ENCODE assay signal across 14 cellular contexts in the genomic region with DNA sequence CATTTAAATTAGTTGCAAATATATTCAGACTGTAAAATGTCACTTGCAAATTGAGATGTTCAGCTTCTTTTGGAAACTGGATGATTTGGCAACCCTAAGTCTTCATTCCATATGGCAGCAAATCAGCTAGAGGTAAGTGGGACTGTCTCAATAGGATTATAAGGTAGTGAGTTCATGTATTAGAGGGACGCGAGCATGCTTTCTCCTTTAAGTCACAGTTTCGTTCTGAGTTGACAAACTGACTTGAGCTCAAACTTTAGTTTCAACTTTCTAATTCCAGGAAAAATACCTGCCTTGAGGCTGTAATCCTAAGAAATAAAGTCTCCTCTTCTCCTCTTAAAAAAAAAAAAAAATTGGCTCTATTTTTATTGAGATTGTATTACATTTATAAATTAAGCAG. TPM values are rescaled to one million over a fixed set of nuclear protein-coding genes. Genes with fewer than 3 reads are reported as not detected.
DNase-seq lines count a peak whose midpoint lies in the region; ATAC-seq and TF ChIP-seq lines count a peak whose summit lies in the region.
"Had no signal": no experiment of that assay in that cellular context is flagged by ENCODE, and none has a peak within 500 bp of the region (broad histone marks: within the 10 kb centered on the region; RNA-seq: fewer than 3 reads in every experiment).

No MANE protein-coding gene starts in this region.

- H3K27ac ChIP-seq in ovary, result no peak overlapping the region
- H3K27ac ChIP-seq in SJCRH30, result no peak overlapping the region
- H3K27ac ChIP-seq: cardiac muscle cell had no signal

- H3K36me3 ChIP-seq in ovary, result no peaks in the 10 kb centered on the region
- H3K36me3 ChIP-seq in SJCRH30, result no peaks in the 10 kb centered on the region
- H3K36me3 ChIP-seq: cardiac muscle cell had no signal

- H3K27me3 ChIP-seq in ovary (no peaks in the 10 kb centered on the region), SJCRH30 (no peaks in the 10 kb centered on the region)
- H3K27me3 ChIP-seq: cardiac muscle cell had no signal

- H3K4me1 ChIP-seq in ovary (ENCODE audit: insufficient read depth), result no peaks in the 10 kb centered on the region
- H3K4me1 ChIP-seq in SJCRH30, result 0 out of 2 replicates have a peak, but pooled peaks cover 10% of the 10 kb centered on the region

- TF ChIP-seq CTCF in GM20000 (IDR thresholded peaks at IDR 0.05; ENCODE audit: extremely low read depth, missing control alignments) (no peak), ovary (IDR thresholded peaks at IDR 0.05) (no peak)

- DNase-seq in GM20000 (ENCODE audit: low spot score) (peak; percentile 45), head of caudate nucleus (no peak), ovary (no peak), SJCRH30 (no peak)
- DNase-seq in T-helper 2 cell treated with Interferon-gamma antibody and Interleukin-4, amounts not matched to agents 5 μg/mL and 100 μg/mL, for 36 hours (ENCODE audit: low spot score), result no peak
- DNase-seq: COR-L47; Karpas-422; NCI-H226; stimulated activated CD4-positive, alpha-beta T cell treated with anti-CD3 and anti-CD28 coated beads, Interleukin-2, amount 100 ng/mL, for 24 hours had no signal

- peak; percentile 66 for ATAC-seq in GM18861 (IDR thresholded peaks at IDR 0.05; ENCODE audit: unreplicated experiment)
- peak; percentile 80 for ATAC-seq in HG03039 (IDR thresholded peaks at IDR 0.05; ENCODE audit: unreplicated experiment)

- peak overlapping the region; percentile 24 for H3K4me3 Mint-ChIP-seq in T-helper 2 cell treated with Interferon-gamma antibody and Interleukin-4, amounts not matched to agents 5 μg/mL and 100 μg/mL, for 36 hours
- H3K4me3 Mint-ChIP-seq: stimulated activated naive CD8-positive, alpha-beta T cell treated with anti-CD3 and anti-CD28 coated beads, Interleukin-15, Interleukin-2, amounts not matched to agents 100 ng/mL and 50 ng/mL, for 24 hours had no signal

- H3K36me3 Mint-ChIP-seq in T-helper 2 cell treated with Interferon-gamma antibody and Interleukin-4, amounts not matched to agents 5 μg/mL and 100 μg/mL, for 36 hours (ENCODE audit: low read depth), result no peaks in the 10 kb centered on the region

- WGBS in ovary, 3 donors, result 89 to 94% (median 91%) methylated on average over 3 of the region's 3 CpGs

- H3K27ac Mint-ChIP-seq in T-helper 2 cell treated with Interferon-gamma antibody and Interleukin-4, amounts not matched to agents 5 μg/mL and 100 μg/mL, for 36 hours, result peak overlapping the region; percentile 7
- H3K27ac Mint-ChIP-seq: activated T-helper 1 cell treated with anti-CD3 and anti-CD28 coated beads, Interleukin-12 subunit alpha, Interleukin-12 subunit beta, Interleukin-2, Interleukin-4 antibody, amounts not matched to agents 30 ng/mL and 10 ng/mL and 1 ng/mL, durations not matched to agents 14 hours and 24 hours and 36 hours; stimulated activated naive CD8-positive, alpha-beta T cell treated with anti-CD3 and anti-CD28 coated beads, Interleukin-15, Interleukin-2, amounts not matched to agents 100 ng/mL and 50 ng/mL, for 24 hours had no signal

- peaks cover 54% of the 10 kb centered on the region for H3K4me1 Mint-ChIP-seq in T-helper 2 cell treated with Interferon-gamma antibody and Interleukin-4, amounts not matched to agents 5 μg/mL and 100 μg/mL, for 36 hours (ENCODE audit: low read depth)

- no peak for TF ChIP-seq EP300 in ovary (IDR thresholded peaks at IDR 0.05)

- TF ChIP-seq POLR2A in ovary (IDR thresholded peaks at IDR 0.05), result no peak

- H3K9me3 ChIP-seq in ovary, result no peaks in the 10 kb centered on the region
- H3K9me3 ChIP-seq in SJCRH30 (replicated peaks), result no peaks in the 10 kb centered on the region

- intact Hi-C loops in head of caudate nucleus (cut with DNase I), result no loop called here
- intact Hi-C loops in ovary (cut with DNase I), result no loop called here

- no peaks in the 10 kb centered on the region for H3K9me3 Mint-ChIP-seq in T-helper 2 cell treated with Interferon-gamma antibody and Interleukin-4, amounts not matched to agents 5 μg/mL and 100 μg/mL, for 36 hours
- H3K9me3 Mint-ChIP-seq: activated T-helper 1 cell treated with anti-CD3 and anti-CD28 coated beads, Interleukin-12 subunit alpha, Interleukin-12 subunit beta, Interleukin-2, Interleukin-4 antibody, amounts not matched to agents 30 ng/mL and 10 ng/mL and 1 ng/mL, durations not matched to agents 14 hours and 24 hours and 36 hours; stimulated activated naive CD8-positive, alpha-beta T cell treated with anti-CD3 and anti-CD28 coated beads, Interleukin-15, Interleukin-2, amounts not matched to agents 100 ng/mL and 50 ng/mL, for 24 hours had no signal

- no peak overlapping the region for H3K4me3 ChIP-seq in ovary
- no peak overlapping the region for H3K4me3 ChIP-seq in SJCRH30
- H3K4me3 ChIP-seq: cardiac muscle cell had no signal

- H3K27me3 Mint-ChIP-seq in T-helper 2 cell treated with Interferon-gamma antibody and Interleukin-4, amounts not matched to agents 5 μg/mL and 100 μg/mL, for 36 hours (ENCODE audit: low read depth), result no peaks in the 10 kb centered on the region
- H3K27me3 Mint-ChIP-seq: stimulated activated naive CD8-positive, alpha-beta T cell treated with anti-CD3 and anti-CD28 coated beads, Interleukin-15, Interleukin-2, amounts not matched to agents 100 ng/mL and 50 ng/mL, for 24 hours had no signal

RNA-seq across cellular contexts. Expression of a gene that starts 44.2 kb away (rescaled TPM):
- 10 to 100 TPM in 5 of 7 donors, 1 to 10 TPM in 2; 7.7 to 13.1 (median 10.7) TPM for total RNA-seq in ovary
- polyA plus RNA-seq in ovary, result 10 to 100 TPM in 1 of 2 donors, 1 to 10 TPM in 1; 3.6 to 18.4 TPM
- total RNA-seq in SJCRH30 (2014; rRNA removed; shearing (Covaris generic)), result 55.0 and 61.3 TPM in 2 replicates
